In the genomic region with DNA sequence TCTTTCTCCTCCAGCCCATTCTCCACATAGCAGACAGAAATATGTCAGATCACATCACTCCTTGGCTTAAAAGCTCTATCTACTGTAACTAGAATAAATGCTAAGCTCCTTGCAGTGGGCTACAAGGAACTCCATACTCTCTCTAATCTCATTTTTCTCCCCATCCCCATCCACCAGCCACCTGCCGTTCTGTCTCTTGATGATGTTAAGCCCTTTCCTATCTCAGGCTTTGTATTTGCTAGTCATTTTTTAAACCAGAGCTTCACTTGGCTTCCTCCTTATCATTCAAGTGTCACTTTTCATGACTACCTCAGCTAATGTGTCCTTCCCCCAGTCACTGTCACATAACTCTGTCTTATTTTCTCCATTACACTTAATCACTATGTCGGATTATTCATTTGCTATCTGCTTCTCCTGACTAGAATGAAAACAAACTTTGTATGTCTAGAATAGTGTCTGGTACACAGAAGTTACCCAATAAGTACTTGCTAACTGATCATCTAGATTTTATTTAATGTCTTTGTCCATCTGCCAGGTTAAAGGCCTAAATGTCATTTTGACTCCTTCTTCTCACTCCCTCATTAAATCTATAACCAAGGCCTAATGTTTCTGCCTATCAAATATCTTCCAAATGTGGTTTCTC, we compare ENCODE assay signal across 30 cellular contexts.
DNase-seq lines count a peak whose midpoint lies in the region; ATAC-seq, FAIRE-seq and TF ChIP-seq lines count a peak whose summit lies in the region.
"Had no signal": no experiment of that assay in that cellular context is flagged by ENCODE, and none has a peak within 500 bp of the region (broad histone marks: within the 10 kb centered on the region; RNA-seq: fewer than 3 reads in every experiment).

No MANE protein-coding gene starts in this region.

- no peak overlapping the region for H3K27ac ChIP-seq in K562 (ENCODE audit: extremely low read depth, low read depth, low read length)
- H3K27ac ChIP-seq: body of pancreas, dorsolateral prefrontal cortex, HL-60, left lung, suprapubic skin, upper lobe of right lung had no signal

- no peak overlapping the region for H3K4me2 ChIP-seq in K562 (ENCODE audit: insufficient read depth, low read length)

- H3K9me3 ChIP-seq in K562 (replicated peaks; ENCODE audit: control insufficient read depth, insufficient read depth, low read depth, low read length): no peaks in the 10 kb centered on the region
- H3K9me3 ChIP-seq: body of pancreas, left lung, suprapubic skin, upper lobe of right lung had no signal

- no peak for TF ChIP-seq RAD21 in K562 (CRISPR knock-in tag; conservative IDR thresholded peaks at IDR 0.05 in 1 of 2, IDR thresholded peaks at IDR 0.05 in 1 of 2)

- H3K79me2 ChIP-seq in K562 (ENCODE audit: control insufficient read depth, insufficient read depth, low read length): no peaks in the 10 kb centered on the region

- TF ChIP-seq EP300 in K562 (IDR thresholded peaks at IDR 0.05; ENCODE audit: low read length): no peak

- CTCF ChIA-PET in K562 (lab: Yijun Ruan, JAX; ENCODE audit: low intra/inter-chr PET ratio): no interaction called here

- H3K9ac ChIP-seq in K562 (ENCODE audit: insufficient read depth in 1 of 2, low read depth in 2 of 2, low read length in 2 of 2): no peak overlapping the region

- BruUV-seq in K562 (replicated peaks; lab: Mats Ljungman, UMichigan): no TSS peak

- intact Hi-C loops in K562 (cut with micrococcal nuclease): no loop called here

- 39% methylated on average over 2 of the region's 2 CpGs for WGBS in K562 (ENCODE audit: insufficient coverage, low coverage, missing lambda C conversion rate)

- no peak overlapping the region for H2AFZ ChIP-seq in K562 (ENCODE audit: low read depth, low read length)

- ATAC-seq in K562: no peak
- ATAC-seq in HG03045 (IDR thresholded peaks at IDR 0.05; ENCODE audit: unreplicated experiment): no peak
- ATAC-seq in esophagus mucosa: no peak
- no peak for ATAC-seq in GM21515 (IDR thresholded peaks at IDR 0.05; ENCODE audit: unreplicated experiment)
- ATAC-seq in HG03457 (IDR thresholded peaks at IDR 0.05; ENCODE audit: unreplicated experiment): no peak
- ATAC-seq: body of pancreas; left lung; PC-3; sciatic nerve; stimulated activated memory B cell treated with anti-CD40 and anti-IgM and Interleukin-4, amounts not matched to agents 10 μg/mL and 1 μg/mL and 100 μg/mL, for 72 hours; upper lobe of right lung had no signal

- H3K9me1 ChIP-seq in K562 (ENCODE audit: control insufficient read depth, insufficient read depth, low read length): no peaks in the 10 kb centered on the region

- H3K4me1 ChIP-seq in K562 (replicated peaks in 1 of 2; ENCODE audit: control insufficient read depth in 2 of 2, insufficient read depth in 2 of 2, low read length in 2 of 2): no peaks in the 10 kb centered on the region
- H3K4me1 ChIP-seq: left lung, suprapubic skin, upper lobe of right lung had no signal

- H4K20me1 ChIP-seq in K562 (replicated peaks; ENCODE audit: control insufficient read depth, insufficient read depth, low read length): no peaks in the 10 kb centered on the region

- in situ Hi-C loops in K562 (cut with MboI): no loop called here

- no peak for TF ChIP-seq CTCF in D721Med (IDR thresholded peaks at IDR 0.05; ENCODE audit: insufficient read depth, missing control alignments)
- no peak for TF ChIP-seq CTCF in K562 (IDR thresholded peaks at IDR 0.05 in 2 of 3, conservative IDR thresholded peaks at IDR 0.05 in 1 of 3; ENCODE audit: insufficient read depth in 2 of 3, low read depth in 1 of 3, low read length in 3 of 3)

- DNase-seq in D721Med (ENCODE audit: insufficient read length, low spot score) (no peak), NCI-H460 (ENCODE audit: extremely low read depth, low read depth) (peak; percentile 27), K562 (ENCODE audit: extremely low read depth in 1 of 4, low spot score in 3 of 4) (no peak)
- DNase-seq: activated B cell treated with CpG ODN at 0.5 μM for 24 hours; activated CD4-positive, alpha-beta T cell treated with anti-CD3 and anti-CD28 coated beads, Interleukin-2, amount 50 U/mL, for 1 hour; activated naive CD4-positive, alpha-beta T cell treated with Interleukin-2 at 50 U/mL for 16 hours; activated T-cell treated with anti-CD3 and anti-CD28 coated beads, Interleukin-2, amount 50 U/mL, for 48 hours; body of pancreas; C1 segment of cervical spinal cord; COR-L47; dorsolateral prefrontal cortex; left lung; mesendoderm; NCI-H1092; NCI-H1694 treated with DMSO at 0.1 percent for 48 hours; PC-3; Right ventricle myocardium superior; stimulated activated CD4-positive, alpha-beta T cell treated with anti-CD3 and anti-CD28 coated beads, Interleukin-4, amount 100 ng/mL, for 24 hours; SW 1271; T1000; upper lobe of right lung had no signal

- no peak for TF ChIP-seq POLR2A in K562 (conservative IDR thresholded peaks at IDR 0.05)

- no peaks in the 10 kb centered on the region for H3K27me3 ChIP-seq in K562 (ENCODE audit: control insufficient read depth in 2 of 2, insufficient read depth in 2 of 2, low read length in 2 of 2)
- H3K27me3 ChIP-seq: dorsolateral prefrontal cortex, left lung, suprapubic skin, upper lobe of right lung had no signal

- FAIRE-seq in D721Med (lab: Jason Lieb, UNC) (peak; percentile 93), K562 (lab: Jason Lieb, UNC) (no peak)

- H3K4me3 ChIP-seq in GM08714 (ENCODE audit: low read length): peak overlapping the region; percentile 39; the same call in 1 of the 2 replicates
- H3K4me3 ChIP-seq in K562: no peak overlapping the region
- H3K4me3 ChIP-seq: body of pancreas, dorsolateral prefrontal cortex, left lung, suprapubic skin, upper lobe of right lung had no signal

- POLR2A ChIA-PET in K562 (lab: Yijun Ruan, JAX): interaction anchor here (0.6 to 0.8 kb wide), 2 partner anchors 9 to 136 kb away, joined by 3 read pairs; no protein-coding TSS in a partner anchor

- H3K36me3 ChIP-seq in K562 (ENCODE audit: control insufficient read depth, insufficient read depth, low read length): no peaks in the 10 kb centered on the region
- H3K36me3 ChIP-seq: left lung, suprapubic skin, upper lobe of right lung had no signal

TF ChIP-seq in K562, 482 proteins besides CTCF, POLR2A, EP300 and RAD21:
- TF ChIP-seq, protein P1, sequence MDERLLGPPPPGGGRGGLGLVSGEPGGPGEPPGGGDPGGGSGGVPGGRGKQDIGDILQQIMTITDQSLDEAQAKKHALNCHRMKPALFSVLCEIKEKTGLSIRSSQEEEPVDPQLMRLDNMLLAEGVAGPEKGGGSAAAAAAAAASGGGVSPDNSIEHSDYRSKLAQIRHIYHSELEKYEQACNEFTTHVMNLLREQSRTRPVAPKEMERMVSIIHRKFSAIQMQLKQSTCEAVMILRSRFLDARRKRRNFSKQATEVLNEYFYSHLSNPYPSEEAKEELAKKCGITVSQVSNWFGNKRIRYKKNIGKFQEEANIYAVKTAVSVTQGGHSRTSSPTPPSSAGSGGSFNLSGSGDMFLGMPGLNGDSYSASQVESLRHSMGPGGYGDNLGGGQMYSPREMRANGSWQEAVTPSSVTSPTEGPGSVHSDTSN (CRISPR knock-in tag; IDR thresholded peaks at IDR 0.05; ENCODE audit: low read depth): no peak
- TF ChIP-seq, protein P1 (tag; conservative IDR thresholded peaks at IDR 0.05; ENCODE audit: low read depth): peak; percentile 49
- TF ChIP-seq NFE2 (IDR thresholded peaks at IDR 0.05; ENCODE audit: low read depth) (no peak), MECOM (CRISPR knock-in tag; IDR thresholded peaks at IDR 0.05) (no peak)
